9 cellular contexts compared by ENCODE assay signal in genomic region chr14:77158175-77158908, GRCh38. TPM values are rescaled to one million over a fixed set of nuclear protein-coding genes. Genes with fewer than 3 reads are reported as not detected.
DNase-seq lines count a peak whose midpoint lies in the region; ATAC-seq and TF ChIP-seq lines count a peak whose summit lies in the region.
"Had no signal": no experiment of that assay in that cellular context is flagged by ENCODE, and none has a peak within 500 bp of the region (broad histone marks: within the 10 kb centered on the region; RNA-seq: fewer than 3 reads in every experiment).

No MANE protein-coding gene starts in this region.

- peaks cover 58% of the 10 kb centered on the region for H3K27me3 Mint-ChIP-seq in activated T-cell treated with anti-CD3 and anti-CD28 coated beads, Interleukin-2, amount 50 U/mL, for 4 hours (ENCODE audit: low read depth)

- CTCF ChIA-PET in SK-N-SH (lab: Yijun Ruan, JAX), result interaction anchor here (1.0 to 2.8 kb wide), 8 partner anchors 32 to 157 kb away, joined by 3 to 14 read pairs (median 3); no protein-coding TSS in a partner anchor

- H3K9me3 ChIP-seq in SK-N-SH (no peaks in the 10 kb centered on the region), right atrium auricular region (no peaks in the 10 kb centered on the region)

- H3K4me1 ChIP-seq in SK-N-SH (ENCODE audit: control insufficient read depth in 1 of 2, insufficient read depth in 2 of 2, low read depth in 1 of 2, low read length in 1 of 2) (peaks cover 4 to 17% of the 10 kb centered on the region in 2 experiments; a peak in 1 of 4 replicates), right atrium auricular region (peaks cover 0 to 10% of the 10 kb centered on the region in 2 donors)

- peak; percentile 64 for DNase-seq in HT1080 (ENCODE audit: low read depth)
- DNase-seq in SK-N-SH, result peak; percentile 76
- DNase-seq in right atrium auricular region (ENCODE audit: low spot score), result peak; percentile 58
- DNase-seq in substantia nigra (lab: John Stamatoyannopoulos, UW), result peak in 48 of 49 donors; percentile 17 to 89 (median 68)
- no peak for DNase-seq in activated T-cell treated with anti-CD3 and anti-CD28 coated beads, Interleukin-2, amount 50 U/mL, for 4 hours
- DNase-seq in DMS114 treated with DMSO at 0.1 percent for 48 hours (lab: John Stamatoyannopoulos, UW; ENCODE audit: unreplicated experiment), result no peak

- no peaks in the 10 kb centered on the region for H3K79me2 ChIP-seq in SK-N-SH (ENCODE audit: insufficient read depth)

- ATAC-seq in HG03280 (IDR thresholded peaks at IDR 0.05; ENCODE audit: unreplicated experiment), result no peak
- no peak for ATAC-seq in HG02623 (IDR thresholded peaks at IDR 0.05; ENCODE audit: unreplicated experiment)
- no peak for ATAC-seq in activated T-cell treated with anti-CD3 and anti-CD28 coated beads, Interleukin-2, amount 50 U/mL, for 4 hours

- H3K9me3 Mint-ChIP-seq in activated T-cell treated with anti-CD3 and anti-CD28 coated beads, Interleukin-2, amount 50 U/mL, for 4 hours, result no peaks in the 10 kb centered on the region

- H3K27ac ChIP-seq in SK-N-SH (ENCODE audit: low read depth in 2 of 2, low read length in 1 of 2), result peak overlapping the region in 1 of 2 experiments; percentile 29; a peak in 2 of 4 replicates
- no peak overlapping the region for H3K27ac ChIP-seq in right atrium auricular region
- H3K27ac ChIP-seq in substantia nigra (ENCODE audit: low read depth, low read length, poor library complexity, severe bottlenecking), result peak overlapping the region; percentile 46

- no peak for TF ChIP-seq EP300 in SK-N-SH (IDR thresholded peaks at IDR 0.05; ENCODE audit: borderline replicate concordance in 1 of 2, low read depth in 1 of 2, low read length in 1 of 2)

- H3K9me2 ChIP-seq in SK-N-SH, result no peaks in the 10 kb centered on the region

- no peak for TF ChIP-seq RAD21 in SK-N-SH (IDR thresholded peaks at IDR 0.05; ENCODE audit: low read length)

- H3K4me2 ChIP-seq in SK-N-SH, result peak overlapping the region; percentile 46; the same call in 1 of the 2 replicates

- H3K27me3 ChIP-seq in SK-N-SH (ENCODE audit: insufficient read depth) (no peaks in the 10 kb centered on the region; the same call in 1 of the 2 replicates), right atrium auricular region (no peaks in the 10 kb centered on the region)

- no peaks in the 10 kb centered on the region for H4K20me1 ChIP-seq in SK-N-SH (ENCODE audit: insufficient read depth)

- no peak overlapping the region for H3K4me3 ChIP-seq in SK-N-SH (ENCODE audit: low read depth in 2 of 2, low read length in 1 of 2)
- H3K4me3 ChIP-seq in right atrium auricular region, result no peak overlapping the region

- no peaks in the 10 kb centered on the region for H3K4me1 Mint-ChIP-seq in activated T-cell treated with anti-CD3 and anti-CD28 coated beads, Interleukin-2, amount 50 U/mL, for 4 hours (ENCODE audit: low read depth)

- no peaks in the 10 kb centered on the region for H3K36me3 Mint-ChIP-seq in activated T-cell treated with anti-CD3 and anti-CD28 coated beads, Interleukin-2, amount 50 U/mL, for 4 hours (ENCODE audit: insufficient read depth)

- peak overlapping the region; percentile 66; the same call in 1 of the 2 replicates for H2AFZ ChIP-seq in SK-N-SH (ENCODE audit: low read depth)

- 40% methylated on average over 19 of the region's 19 CpGs for WGBS in SK-N-SH (ENCODE audit: low lambda C conversion rate)

- no peak overlapping the region for H3K9ac ChIP-seq in SK-N-SH

- TF ChIP-seq CTCF in SK-N-SH (IDR thresholded peaks at IDR 0.05), result no peak
- TF ChIP-seq CTCF in right atrium auricular region (IDR thresholded peaks at IDR 0.05), result no peak

- no peaks in the 10 kb centered on the region for H3K36me3 ChIP-seq in SK-N-SH (replicated peaks in 1 of 2; ENCODE audit: control insufficient read depth in 1 of 2, insufficient read depth in 2 of 2, low read length in 1 of 2)
- H3K36me3 ChIP-seq in right atrium auricular region, result no peaks in the 10 kb centered on the region

- H3F3A ChIP-seq in SK-N-SH (replicated peaks; ENCODE audit: insufficient read depth), result no peaks in the 10 kb centered on the region

- POLR2A ChIA-PET in SK-N-SH (lab: Yijun Ruan, JAX), result interaction anchor here (2.2 kb wide), 1 partner anchor 23 kb away, joined by 5 read pairs; the partner anchor contains the start of gene TMEM63C

- no peak overlapping the region for H3K4me3 Mint-ChIP-seq in activated T-cell treated with anti-CD3 and anti-CD28 coated beads, Interleukin-2, amount 50 U/mL, for 4 hours

TF ChIP-seq in SK-N-SH, 30 proteins besides CTCF, POLR2A, EP300 and RAD21:
- TF ChIP-seq NRF1 (IDR thresholded peaks at IDR 0.05; ENCODE audit: low read depth, low read length), result no peak
- TF ChIP-seq FOSL2 (IDR thresholded peaks at IDR 0.05; ENCODE audit: borderline replicate concordance, low read depth), result peak; percentile 63; the same call in 1 of the 2 replicates

RNA-seq across cellular contexts. Expression of gene ZDHHC22, which starts 16.8 kb away (rescaled TPM):
- total RNA-seq in HT1080 (2014; rRNA removed; shearing (Covaris generic)), result 0.10 TPM in 1 of 2 replicates, not detected in the other
- 0.02 TPM in 1 of 2 replicates, not detected in the other for polyA plus RNA-seq in HT1080 (2015; cell fraction: cytosol; rRNA removed)
- not detected in 2 replicates for polyA plus RNA-seq in HT1080 (2015; cell fraction: nucleus; rRNA removed)
- 0.03 TPM in 1 of 2 replicates, not detected in the other for polyA plus RNA-seq in SK-N-SH (2012; rRNA removed)
- 0.05 and 0.07 TPM in 2 replicates for polyA plus RNA-seq in SK-N-SH (2012; cell fraction: cytosol; rRNA removed)
- not detected in 2 replicates for polyA plus RNA-seq in SK-N-SH (2012; cell fraction: nucleus; rRNA removed)
- total RNA-seq in right atrium auricular region, result not detected
- not detected for total RNA-seq in activated T-cell treated with anti-CD3 and anti-CD28 coated beads, Interleukin-2, amount 50 U/mL, for 4 hours
- total RNA-seq: glomerular endothelial cell had no signal

RNA-seq across cellular contexts. Expression of gene TMEM63C, which starts 23.3 kb away (rescaled TPM):
- not detected in 2 replicates for total RNA-seq in HT1080 (2014; rRNA removed; shearing (Covaris generic))
- 0.08 TPM in 1 of 2 replicates, not detected in the other for polyA plus RNA-seq in HT1080 (2015; cell fraction: cytosol; rRNA removed)
- 0.07 TPM in 1 of 2 replicates, not detected in the other for polyA plus RNA-seq in HT1080 (2015; cell fraction: nucleus; rRNA removed)
- polyA plus RNA-seq in SK-N-SH (2012; rRNA removed), result 0.25 and 0.52 TPM in 2 replicates
- 0.31 and 0.37 TPM in 2 replicates for polyA plus RNA-seq in SK-N-SH (2012; cell fraction: cytosol; rRNA removed)
- 0.40 and 0.77 TPM in 2 replicates for polyA plus RNA-seq in SK-N-SH (2012; cell fraction: nucleus; rRNA removed)
- total RNA-seq in right atrium auricular region, result under 1 TPM in 1 of 2 donors, not detected in 1; 0.04 TPM
- total RNA-seq in activated T-cell treated with anti-CD3 and anti-CD28 coated beads, Interleukin-2, amount 50 U/mL, for 4 hours, result under 1 TPM; 0.65 to 0.91 (median 0.87) TPM

Comparison
In these comparisons a context has a peak if more than half of its experiments do, and no peak if none do; other contexts are left out.
1. DNase-seq: peak in HT1080 (single experiment), SK-N-SH (single experiment), right atrium auricular region (single experiment) and substantia nigra (48 of 49); none in activated T-cell treated with anti-CD3 and anti-CD28 coated beads, Interleukin-2, amount 50 U/mL, for 4 hours (single experiment) and DMS114 treated with DMSO at 0.1 percent for 48 hours (single experiment).